ENCODE assay signal across 3 cellular contexts in genomic region chr18:56458770-56459450, GRCh38.
TF ChIP-seq lines count a peak whose summit lies in the region.

No MANE protein-coding gene starts in this region.

TF ChIP-seq in liver, 16 proteins besides CTCF, POLR2A, EP300 and RAD21 (continued from another document):
- TF ChIP-seq ZBTB33 (IDR thresholded peaks at IDR 0.05) (no peak), YY1 (IDR thresholded peaks at IDR 0.05) (no peak), RXRA (IDR thresholded peaks at IDR 0.05) (no peak), MAX (IDR thresholded peaks at IDR 0.05) (no peak), TAF1 (conservative IDR thresholded peaks at IDR 0.05) (no peak), FOXA2 (IDR thresholded peaks at IDR 0.05) (no peak), HNF4A (conservative IDR thresholded peaks at IDR 0.05) (no peak), EGR1 (IDR thresholded peaks at IDR 0.05; ENCODE audit: low read depth in 2 of 2) (no peak), NR2F2 (IDR thresholded peaks at IDR 0.05) (no peak), HNF4G (IDR thresholded peaks at IDR 0.05) (no peak), REST (IDR thresholded peaks at IDR 0.05) (no peak), FOXA1 (IDR thresholded peaks at IDR 0.05) (no peak), JUND (IDR thresholded peaks at IDR 0.05) (no peak), GABPA (IDR thresholded peaks at IDR 0.05 in 1 of 2, conservative IDR thresholded peaks at IDR 0.05 in 1 of 2) (no peak)
- TF ChIP-seq, protein P1, sequence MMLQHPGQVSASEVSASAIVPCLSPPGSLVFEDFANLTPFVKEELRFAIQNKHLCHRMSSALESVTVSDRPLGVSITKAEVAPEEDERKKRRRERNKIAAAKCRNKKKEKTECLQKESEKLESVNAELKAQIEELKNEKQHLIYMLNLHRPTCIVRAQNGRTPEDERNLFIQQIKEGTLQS (IDR thresholded peaks at IDR 0.05), result no peak

TF ChIP-seq in HepG2, 621 proteins besides CTCF, POLR2A, EP300 and RAD21 (continued from another document):
- TF ChIP-seq PHF5A (CRISPR knock-in tag; IDR thresholded peaks at IDR 0.05; ENCODE audit: low read depth, unreplicated experiment) (no peak), CEBPB (IDR thresholded peaks at IDR 0.05; ENCODE audit: borderline replicate concordance, low read depth, low read length) (no peak), ZNF660 (CRISPR knock-in tag; IDR thresholded peaks at IDR 0.05; ENCODE audit: borderline replicate concordance, low read depth) (no peak)

TF ChIP-seq in SK-N-SH, 30 proteins besides CTCF, POLR2A, EP300 and RAD21 (continued from another document):
- TF ChIP-seq, protein P2, sequence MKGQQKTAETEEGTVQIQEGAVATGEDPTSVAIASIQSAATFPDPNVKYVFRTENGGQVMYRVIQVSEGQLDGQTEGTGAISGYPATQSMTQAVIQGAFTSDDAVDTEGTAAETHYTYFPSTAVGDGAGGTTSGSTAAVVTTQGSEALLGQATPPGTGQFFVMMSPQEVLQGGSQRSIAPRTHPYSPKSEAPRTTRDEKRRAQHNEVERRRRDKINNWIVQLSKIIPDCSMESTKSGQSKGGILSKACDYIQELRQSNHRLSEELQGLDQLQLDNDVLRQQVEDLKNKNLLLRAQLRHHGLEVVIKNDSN (IDR thresholded peaks at IDR 0.05; ENCODE audit: borderline replicate concordance, low read depth), result no peak
- TF ChIP-seq SMC3 (IDR thresholded peaks at IDR 0.05; ENCODE audit: low read depth, low read length) (no peak), NRF1 (IDR thresholded peaks at IDR 0.05; ENCODE audit: low read depth, low read length) (no peak), RXRA (IDR thresholded peaks at IDR 0.05; ENCODE audit: borderline replicate concordance, low read depth) (no peak), MXI1 (IDR thresholded peaks at IDR 0.05; ENCODE audit: low read depth, low read length) (no peak), GATA2 (CRISPR knock-in tag; IDR thresholded peaks at IDR 0.05) (no peak), PBX3 (IDR thresholded peaks at IDR 0.05) (no peak), EZH2phosphoT487 (IDR thresholded peaks at IDR 0.05; ENCODE audit: borderline replicate concordance, low read depth) (no peak), TCF12 (IDR thresholded peaks at IDR 0.05) (no peak), RFX5 (IDR thresholded peaks at IDR 0.05; ENCODE audit: low read length) (no peak)
- TF ChIP-seq, protein P3, sequence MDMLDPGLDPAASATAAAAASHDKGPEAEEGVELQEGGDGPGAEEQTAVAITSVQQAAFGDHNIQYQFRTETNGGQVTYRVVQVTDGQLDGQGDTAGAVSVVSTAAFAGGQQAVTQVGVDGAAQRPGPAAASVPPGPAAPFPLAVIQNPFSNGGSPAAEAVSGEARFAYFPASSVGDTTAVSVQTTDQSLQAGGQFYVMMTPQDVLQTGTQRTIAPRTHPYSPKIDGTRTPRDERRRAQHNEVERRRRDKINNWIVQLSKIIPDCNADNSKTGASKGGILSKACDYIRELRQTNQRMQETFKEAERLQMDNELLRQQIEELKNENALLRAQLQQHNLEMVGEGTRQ (IDR thresholded peaks at IDR 0.05; ENCODE audit: borderline replicate concordance, low read depth, low read length), result no peak
TF ChIP-seq in SK-N-SH: peak in this region for 0.
